1 cellular context compared by ENCODE assay signal in the genomic region with DNA sequence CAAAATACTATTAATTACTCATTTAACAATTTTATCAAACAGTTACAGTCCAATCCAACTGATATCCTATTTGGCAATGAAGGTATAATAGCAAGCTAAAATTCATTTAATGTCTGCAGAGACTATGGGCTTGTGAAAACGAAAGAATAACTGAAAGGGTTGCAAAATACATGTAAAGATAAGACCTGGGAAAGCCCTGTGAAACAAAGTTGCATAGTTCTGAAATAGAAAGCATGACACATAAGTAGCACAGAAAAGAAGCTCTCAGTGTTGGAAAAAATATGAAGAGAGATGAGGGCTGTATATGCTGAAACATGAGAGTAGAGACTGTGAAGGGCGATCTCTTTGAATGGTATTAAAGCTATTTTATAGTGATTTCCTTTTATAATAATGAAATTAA.
TF ChIP-seq lines count a peak whose summit lies in the region.

No MANE protein-coding gene starts in this region.

TF ChIP-seq in HepG2, 621 proteins besides CTCF, POLR2A, EP300 and RAD21 (continued from another document):
- TF ChIP-seq, protein P1, sequence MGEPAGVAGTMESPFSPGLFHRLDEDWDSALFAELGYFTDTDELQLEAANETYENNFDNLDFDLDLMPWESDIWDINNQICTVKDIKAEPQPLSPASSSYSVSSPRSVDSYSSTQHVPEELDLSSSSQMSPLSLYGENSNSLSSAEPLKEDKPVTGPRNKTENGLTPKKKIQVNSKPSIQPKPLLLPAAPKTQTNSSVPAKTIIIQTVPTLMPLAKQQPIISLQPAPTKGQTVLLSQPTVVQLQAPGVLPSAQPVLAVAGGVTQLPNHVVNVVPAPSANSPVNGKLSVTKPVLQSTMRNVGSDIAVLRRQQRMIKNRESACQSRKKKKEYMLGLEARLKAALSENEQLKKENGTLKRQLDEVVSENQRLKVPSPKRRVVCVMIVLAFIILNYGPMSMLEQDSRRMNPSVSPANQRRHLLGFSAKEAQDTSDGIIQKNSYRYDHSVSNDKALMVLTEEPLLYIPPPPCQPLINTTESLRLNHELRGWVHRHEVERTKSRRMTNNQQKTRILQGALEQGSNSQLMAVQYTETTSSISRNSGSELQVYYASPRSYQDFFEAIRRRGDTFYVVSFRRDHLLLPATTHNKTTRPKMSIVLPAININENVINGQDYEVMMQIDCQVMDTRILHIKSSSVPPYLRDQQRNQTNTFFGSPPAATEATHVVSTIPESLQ (CRISPR knock-in tag; conservative IDR thresholded peaks at IDR 0.05) = no peak
- no peak for TF ChIP-seq HDAC1 (CRISPR knock-in tag; IDR thresholded peaks at IDR 0.05)
- no peak for TF ChIP-seq THYN1 (CRISPR knock-in tag; IDR thresholded peaks at IDR 0.05; ENCODE audit: borderline replicate concordance, low read depth)
- no peak for TF ChIP-seq MLLT10 (CRISPR knock-in tag; IDR thresholded peaks at IDR 0.05)
- TF ChIP-seq SALL1 (CRISPR knock-in tag; IDR thresholded peaks at IDR 0.05) = no peak
- TF ChIP-seq TBX3 (IDR thresholded peaks at IDR 0.05; ENCODE audit: borderline replicate concordance) = no peak
- no peak for TF ChIP-seq NONO (IDR thresholded peaks at IDR 0.05)
- no peak for TF ChIP-seq NONO (CRISPR knock-in tag; conservative IDR thresholded peaks at IDR 0.05)
- no peak for TF ChIP-seq FOXK1 (CRISPR knock-in tag; IDR thresholded peaks at IDR 0.05; ENCODE audit: borderline replicate concordance, low read depth)
- TF ChIP-seq RARG (CRISPR knock-in tag; IDR thresholded peaks at IDR 0.05; ENCODE audit: low read depth) = no peak
- no peak for TF ChIP-seq NFIB (CRISPR knock-in tag; IDR thresholded peaks at IDR 0.05; ENCODE audit: borderline replicate concordance)
- TF ChIP-seq ETV6 (CRISPR knock-in tag; conservative IDR thresholded peaks at IDR 0.05) = no peak
